Comparison of ENCODE assay signal across 1 cellular context in genomic region chr14:73432124-73432523, GRCh38.
TF ChIP-seq lines count a peak whose summit lies in the region.

No MANE protein-coding gene starts in this region.

TF ChIP-seq in HepG2, 621 proteins besides CTCF, POLR2A, EP300 and RAD21:
- TF ChIP-seq FOXA3 (CRISPR knock-in tag; IDR thresholded peaks at IDR 0.05) (peak; percentile 73), ZNF260 (CRISPR knock-in tag; IDR thresholded peaks at IDR 0.05; ENCODE audit: borderline replicate concordance, low read depth) (no peak), NFYC (CRISPR knock-in tag; IDR thresholded peaks at IDR 0.05) (no peak), SAP130 (CRISPR knock-in tag; IDR thresholded peaks at IDR 0.05; ENCODE audit: low read depth) (0 out of 2 replicates have a peak, but pooled peaks have one; percentile 13), GATAD2A (CRISPR knock-in tag; IDR thresholded peaks at IDR 0.05) (peak; percentile 25; the same call in 1 of the 2 replicates), ZNF574 (CRISPR knock-in tag; IDR thresholded peaks at IDR 0.05) (no peak), KDM5A (IDR thresholded peaks at IDR 0.05; ENCODE audit: borderline replicate concordance, low read length) (no peak), ZNF780A (CRISPR knock-in tag; IDR thresholded peaks at IDR 0.05) (no peak), NFIC (IDR thresholded peaks at IDR 0.05; ENCODE audit: low read length) (no peak), MLLT10 (CRISPR knock-in tag; IDR thresholded peaks at IDR 0.05) (no peak), NFIB (CRISPR knock-in tag; IDR thresholded peaks at IDR 0.05; ENCODE audit: borderline replicate concordance) (no peak), ZNF296 (CRISPR knock-in tag; conservative IDR thresholded peaks at IDR 0.05) (no peak), NFKBIZ (CRISPR knock-in tag; IDR thresholded peaks at IDR 0.05) (no peak), BRF2 (CRISPR knock-in tag; IDR thresholded peaks at IDR 0.05) (no peak), FUBP1 (CRISPR knock-in tag; IDR thresholded peaks at IDR 0.05; ENCODE audit: borderline replicate concordance) (no peak), SKIL (CRISPR knock-in tag; IDR thresholded peaks at IDR 0.05; ENCODE audit: borderline replicate concordance) (no peak), HMGXB3 (CRISPR knock-in tag; IDR thresholded peaks at IDR 0.05; ENCODE audit: borderline replicate concordance) (no peak), ZNF782 (CRISPR knock-in tag; IDR thresholded peaks at IDR 0.05; ENCODE audit: borderline replicate concordance) (no peak), KDM5B (CRISPR knock-in tag; IDR thresholded peaks at IDR 0.05; ENCODE audit: borderline replicate concordance) (no peak), FOXA1 (IDR thresholded peaks at IDR 0.05) (peak; percentile 72), FOXA1 (CRISPR knock-in tag; IDR thresholded peaks at IDR 0.05) (peak; percentile 68), AFF4 (CRISPR knock-in tag; IDR thresholded peaks at IDR 0.05) (no peak), DRAP1 (CRISPR knock-in tag; IDR thresholded peaks at IDR 0.05) (no peak), JUNB (CRISPR knock-in tag; IDR thresholded peaks at IDR 0.05; ENCODE audit: borderline replicate concordance) (no peak), RFX1 (IDR thresholded peaks at IDR 0.05) (no peak), SMYD3 (CRISPR knock-in tag; IDR thresholded peaks at IDR 0.05) (no peak), ZFP37 (CRISPR knock-in tag; IDR thresholded peaks at IDR 0.05; ENCODE audit: borderline replicate concordance) (no peak), ZNF713 (CRISPR knock-in tag; IDR thresholded peaks at IDR 0.05) (no peak)
